8 cellular contexts compared by ENCODE assay signal in genomic region chr17:44522883-44523671, GRCh38. TPM values are rescaled to one million over a fixed set of nuclear protein-coding genes. Genes with fewer than 3 reads are reported as not detected.
A peak's percentile ranks its signal among the peaks of the same experiment; 100 is the strongest.
DNase-seq lines count a peak whose midpoint lies in the region; ATAC-seq and TF ChIP-seq lines count a peak whose summit lies in the region.

No MANE protein-coding gene starts in this region.

- DNase-seq in BE2C (peak; percentile 84), HEK293T (ENCODE audit: extremely low spot score) (peak; percentile 84), RWPE1 (ENCODE audit: low spot score) (peak; percentile 39), right cardiac atrium (peak; percentile 77 to 91 (median 90))
- DNase-seq in activated naive CD4-positive, alpha-beta T cell treated with anti-CD3 and anti-CD28 coated beads, Interleukin-2, amount 50 U/mL, for 72 hours (ENCODE audit: low spot score in 2 of 2), result peak in 1 of 2 donors; percentile 78
- DNase-seq in stimulated activated CD4-positive, alpha-beta T cell treated with anti-CD3 and anti-CD28 coated beads, Interleukin-2, amount 100 ng/mL, for 48 hours, result peak; percentile 62 to 65

- intact Hi-C loops in right cardiac atrium (cut with DNase I), result no loop called here

- H3K36me3 Mint-ChIP-seq in activated naive CD4-positive, alpha-beta T cell treated with anti-CD3 and anti-CD28 coated beads, Interleukin-2, amount 50 U/mL, for 72 hours, result no peaks in the 10 kb centered on the region

- H3K9me3 Mint-ChIP-seq in activated naive CD4-positive, alpha-beta T cell treated with anti-CD3 and anti-CD28 coated beads, Interleukin-2, amount 50 U/mL, for 72 hours, result peaks cover 0 to 3% of the 10 kb centered on the region in 2 donors

- H3K9me3 ChIP-seq in BE2C, result peaks cover 7% of the 10 kb centered on the region
- H3K9me3 ChIP-seq in right cardiac atrium (ENCODE audit: control insufficient read depth, low read length), result no peaks in the 10 kb centered on the region

- 51% methylated on average over 14 of the region's 14 CpGs for WGBS in right cardiac atrium

- ATAC-seq in activated naive CD4-positive, alpha-beta T cell treated with anti-CD3 and anti-CD28 coated beads, Interleukin-2, amount 50 U/mL, for 72 hours, result peak; percentile 61 to 85
- ATAC-seq in right cardiac atrium (peak; percentile 82 to 90), HG02759 (IDR thresholded peaks at IDR 0.05; ENCODE audit: unreplicated experiment) (no peak), GM19455 (IDR thresholded peaks at IDR 0.05; ENCODE audit: unreplicated experiment) (no peak)

- H3K4me1 ChIP-seq in BE2C (no peaks in the 10 kb centered on the region), right cardiac atrium (ENCODE audit: control insufficient read depth, insufficient read depth, low read length) (no peaks in the 10 kb centered on the region)

- H3K4me3 ChIP-seq in BE2C (ENCODE audit: low read depth, low read length) (no peak overlapping the region), right cardiac atrium (ENCODE audit: low read length) (no peak overlapping the region)

- no peaks in the 10 kb centered on the region for H3K36me3 ChIP-seq in BE2C

- H3K27me3 ChIP-seq in BE2C (no peaks in the 10 kb centered on the region), right cardiac atrium (ENCODE audit: control insufficient read depth, insufficient read depth) (no peaks in the 10 kb centered on the region)

- POLR2A ChIA-PET in HEK293T (lab: Yijun Ruan, JAX), result interaction anchor here (0.8 to 2.5 kb wide), 9 partner anchors 9 to 196 kb away, joined by 3 to 16 read pairs (median 3); partner anchors contain the start of genes FAM171A2, GPATCH8 and GRN
- POLR2A ChIA-PET in RWPE1 (lab: Yijun Ruan, JAX; ENCODE audit: low non-redundant PET), result no interaction called here

- no peak overlapping the region for H3K27ac Mint-ChIP-seq in activated naive CD4-positive, alpha-beta T cell treated with anti-CD3 and anti-CD28 coated beads, Interleukin-2, amount 50 U/mL, for 72 hours

- TF ChIP-seq CTCF in BE2C (IDR thresholded peaks at IDR 0.05; ENCODE audit: low read depth, low read length) (peak; percentile 85), RWPE1 (conservative IDR thresholded peaks at IDR 0.05; ENCODE audit: low read depth) (peak; percentile 26; the same call in 1 of the 2 replicates)

- CTCF ChIA-PET in HEK293T (lab: Yijun Ruan, JAX) (interaction anchor here (0.6 to 2.1 kb wide), 25 partner anchors 8 to 904 kb away, joined by 3 to 28 read pairs (median 3); partner anchors contain the start of genes GRN and ITGA2B), RWPE1 (lab: Yijun Ruan, JAX) (interaction anchor here (0.6 to 1.5 kb wide), 3 partner anchors 11 to 191 kb away, joined by 3 to 4 read pairs (median 4); no protein-coding TSS in a partner anchor)

- H3K27ac ChIP-seq in RWPE1 (no peak overlapping the region), right cardiac atrium (ENCODE audit: low read length) (no peak overlapping the region)

TF ChIP-seq in HEK293T, 16 proteins besides CTCF, POLR2A, EP300 and RAD21:
- TF ChIP-seq CTBP1 (IDR thresholded peaks at IDR 0.05; ENCODE audit: borderline replicate concordance), result no peak
- TF ChIP-seq HDGF (IDR thresholded peaks at IDR 0.05; ENCODE audit: borderline replicate concordance), result no peak
- TF ChIP-seq SP1 (IDR thresholded peaks at IDR 0.05), result no peak
- no peak for TF ChIP-seq ZNF384 (IDR thresholded peaks at IDR 0.05)

RNA-seq across cellular contexts. Expression of gene GPATCH8, which starts 19.9 kb away (rescaled TPM):
- polyA plus RNA-seq in BE2C (2012; ENCODE audit: insufficient read depth, insufficient read length, low read depth), result 42.2 TPM
- 10 to 100 TPM; 39.3 to 46.2 TPM for total RNA-seq in activated naive CD4-positive, alpha-beta T cell treated with anti-CD3 and anti-CD28 coated beads, Interleukin-2, amount 50 U/mL, for 72 hours
- total RNA-seq in right cardiac atrium, result 10 to 100 TPM; 32.4 to 35.9 (median 33.9) TPM
- 21.3 TPM for polyA plus RNA-seq in right cardiac atrium

RNA-seq across cellular contexts. Expression of gene FZD2, which starts 34.2 kb away (rescaled TPM):
- 5.2 TPM for polyA plus RNA-seq in BE2C (2012; ENCODE audit: insufficient read depth, insufficient read length, low read depth)
- under 1 TPM in 1 of 2 donors, not detected in 1; 0.27 TPM for total RNA-seq in activated naive CD4-positive, alpha-beta T cell treated with anti-CD3 and anti-CD28 coated beads, Interleukin-2, amount 50 U/mL, for 72 hours
- total RNA-seq in right cardiac atrium, result 10 to 100 TPM in 1 of 4 donors, 1 to 10 TPM in 3; 4.7 to 12.3 (median 7.9) TPM
- polyA plus RNA-seq in right cardiac atrium, result 2.4 TPM

Comparison
In these comparisons a context has a peak if more than half of its experiments do, and no peak if none do; other contexts are left out.
1. ATAC-seq: peak in activated naive CD4-positive, alpha-beta T cell treated with anti-CD3 and anti-CD28 coated beads, Interleukin-2, amount 50 U/mL, for 72 hours (2 of 2) and right cardiac atrium (2 of 2); none in HG02759 (single experiment) and GM19455 (single experiment).
2. RNA of gene FZD2, which starts 34.2 kb away (total RNA-seq): 4.7 to 12.3 TPM in right cardiac atrium; 0.27 TPM in activated naive CD4-positive, alpha-beta T cell treated with anti-CD3 and anti-CD28 coated beads, Interleukin-2, amount 50 U/mL, for 72 hours; every median in the first group is over 4 times any median in the second.